In the genomic region with DNA sequence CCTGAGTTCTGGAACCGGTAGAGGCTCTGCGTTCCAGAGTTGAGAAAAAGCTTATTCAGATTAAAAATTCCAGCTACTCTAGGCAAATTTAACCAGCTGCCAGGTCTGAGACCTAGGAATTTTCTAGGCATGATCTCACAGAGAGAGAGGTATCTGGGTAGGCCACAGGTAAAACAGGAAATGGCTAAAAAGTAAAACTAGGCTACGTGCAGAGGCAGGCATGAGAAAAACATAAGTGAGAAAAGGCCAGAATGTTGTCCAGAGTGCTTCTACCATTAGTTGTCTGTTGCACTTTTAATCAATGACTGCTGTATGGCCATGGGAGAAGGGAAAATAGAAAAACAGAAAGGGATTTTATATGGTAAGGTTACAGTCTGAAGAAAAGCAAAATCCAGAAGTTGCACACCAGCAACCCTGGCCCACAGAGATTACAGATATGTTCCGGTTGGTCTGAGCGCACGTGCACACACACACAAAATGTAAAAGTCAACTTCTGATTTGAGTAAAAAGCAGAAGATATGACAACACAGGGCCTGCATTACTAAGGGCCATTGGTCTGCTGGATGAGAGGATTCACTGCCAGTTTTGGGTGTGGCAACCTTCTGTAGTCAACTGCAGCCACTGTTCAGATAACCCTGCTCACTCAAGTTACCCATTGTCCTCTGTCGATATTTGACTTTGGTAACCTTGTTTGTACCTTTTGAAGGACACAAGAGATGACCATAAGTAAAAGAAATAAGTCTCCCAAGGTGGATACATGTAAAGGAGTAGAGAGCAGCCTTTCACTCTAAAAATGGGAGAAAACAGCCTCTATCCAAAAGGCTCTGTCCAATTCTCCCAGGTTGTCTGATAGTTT, we compare ENCODE assay signal across 10 cellular contexts.
DNase-seq lines count a peak whose midpoint lies in the region; ATAC-seq, FAIRE-seq and TF ChIP-seq lines count a peak whose summit lies in the region.
"Had no signal": no experiment of that assay in that cellular context is flagged by ENCODE, and none has a peak within 500 bp of the region (broad histone marks: within the 10 kb centered on the region; RNA-seq: fewer than 3 reads in every experiment).

No MANE protein-coding gene starts in this region.

- no peak for FAIRE-seq in H54 (lab: Jason Lieb, UNC)

- TF ChIP-seq POLR2A in H54 (IDR thresholded peaks at IDR 0.05; ENCODE audit: low read depth, low read length), result no peak

- DNase-seq in myocyte (ENCODE audit: low read depth) (peak; percentile 35), COR-L47 (lab: John Stamatoyannopoulos, UW) (no peak), H54 (ENCODE audit: insufficient read length, low spot score) (no peak), T1000 (lab: John Stamatoyannopoulos, UW) (no peak)
- DNase-seq in activated CD4-positive, alpha-beta T cell treated with anti-CD3 and anti-CD28 coated beads for 48 hours, result no peak
- DNase-seq: erythroblast, sigmoid colon had no signal

- peak; percentile 67 for ATAC-seq in GM18873 (IDR thresholded peaks at IDR 0.05; ENCODE audit: low FRiP score, unreplicated experiment)
- ATAC-seq in GM21723 (IDR thresholded peaks at IDR 0.05; ENCODE audit: unreplicated experiment), result peak; percentile 61
- peak; percentile 78 for ATAC-seq in HG03097 (IDR thresholded peaks at IDR 0.05; ENCODE audit: low FRiP score, unreplicated experiment)
